Comparison of ENCODE assay signal across 1 cellular context in the genomic region with DNA sequence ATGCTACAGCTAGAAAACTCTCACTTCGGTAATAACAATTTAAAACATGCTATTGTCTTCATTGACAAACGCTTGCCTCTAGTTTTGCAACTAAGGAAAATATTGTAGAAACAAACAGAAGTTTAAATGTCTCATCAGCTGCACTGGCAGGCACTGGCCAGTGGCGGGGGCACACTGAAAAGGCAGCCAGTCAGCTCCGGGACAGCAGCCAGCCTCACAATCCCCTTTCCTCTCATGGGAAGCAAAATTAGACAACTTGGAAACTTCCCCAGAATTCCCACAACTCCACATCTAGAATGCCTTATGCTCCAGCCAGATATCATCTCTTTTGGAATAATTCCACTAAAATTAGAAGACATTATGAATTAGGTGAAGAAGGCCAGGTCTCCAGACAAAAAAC.
TF ChIP-seq lines count a peak whose summit lies in the region.

No MANE protein-coding gene starts in this region.

TF ChIP-seq in A549, 52 proteins besides CTCF, POLR2A, EP300 and RAD21 (continued from another document):
- TF ChIP-seq BHLHE40 (IDR thresholded peaks at IDR 0.05; ENCODE audit: low read depth, low read length) (no peak), GATA3 (IDR thresholded peaks at IDR 0.05; ENCODE audit: borderline replicate concordance) (no peak), TFCP2L1 (CRISPR knock-in tag; IDR thresholded peaks at IDR 0.05) (no peak), KDM1A (IDR thresholded peaks at IDR 0.05; ENCODE audit: low read depth) (no peak)
- TF ChIP-seq, protein P1, sequence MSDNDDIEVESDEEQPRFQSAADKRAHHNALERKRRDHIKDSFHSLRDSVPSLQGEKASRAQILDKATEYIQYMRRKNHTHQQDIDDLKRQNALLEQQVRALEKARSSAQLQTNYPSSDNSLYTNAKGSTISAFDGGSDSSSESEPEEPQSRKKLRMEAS (IDR thresholded peaks at IDR 0.05) = no peak
- TF ChIP-seq, protein P2, sequence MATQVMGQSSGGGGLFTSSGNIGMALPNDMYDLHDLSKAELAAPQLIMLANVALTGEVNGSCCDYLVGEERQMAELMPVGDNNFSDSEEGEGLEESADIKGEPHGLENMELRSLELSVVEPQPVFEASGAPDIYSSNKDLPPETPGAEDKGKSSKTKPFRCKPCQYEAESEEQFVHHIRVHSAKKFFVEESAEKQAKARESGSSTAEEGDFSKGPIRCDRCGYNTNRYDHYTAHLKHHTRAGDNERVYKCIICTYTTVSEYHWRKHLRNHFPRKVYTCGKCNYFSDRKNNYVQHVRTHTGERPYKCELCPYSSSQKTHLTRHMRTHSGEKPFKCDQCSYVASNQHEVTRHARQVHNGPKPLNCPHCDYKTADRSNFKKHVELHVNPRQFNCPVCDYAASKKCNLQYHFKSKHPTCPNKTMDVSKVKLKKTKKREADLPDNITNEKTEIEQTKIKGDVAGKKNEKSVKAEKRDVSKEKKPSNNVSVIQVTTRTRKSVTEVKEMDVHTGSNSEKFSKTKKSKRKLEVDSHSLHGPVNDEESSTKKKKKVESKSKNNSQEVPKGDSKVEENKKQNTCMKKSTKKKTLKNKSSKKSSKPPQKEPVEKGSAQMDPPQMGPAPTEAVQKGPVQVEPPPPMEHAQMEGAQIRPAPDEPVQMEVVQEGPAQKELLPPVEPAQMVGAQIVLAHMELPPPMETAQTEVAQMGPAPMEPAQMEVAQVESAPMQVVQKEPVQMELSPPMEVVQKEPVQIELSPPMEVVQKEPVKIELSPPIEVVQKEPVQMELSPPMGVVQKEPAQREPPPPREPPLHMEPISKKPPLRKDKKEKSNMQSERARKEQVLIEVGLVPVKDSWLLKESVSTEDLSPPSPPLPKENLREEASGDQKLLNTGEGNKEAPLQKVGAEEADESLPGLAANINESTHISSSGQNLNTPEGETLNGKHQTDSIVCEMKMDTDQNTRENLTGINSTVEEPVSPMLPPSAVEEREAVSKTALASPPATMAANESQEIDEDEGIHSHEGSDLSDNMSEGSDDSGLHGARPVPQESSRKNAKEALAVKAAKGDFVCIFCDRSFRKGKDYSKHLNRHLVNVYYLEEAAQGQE (IDR thresholded peaks at IDR 0.05) = no peak
